In the genomic region with DNA sequence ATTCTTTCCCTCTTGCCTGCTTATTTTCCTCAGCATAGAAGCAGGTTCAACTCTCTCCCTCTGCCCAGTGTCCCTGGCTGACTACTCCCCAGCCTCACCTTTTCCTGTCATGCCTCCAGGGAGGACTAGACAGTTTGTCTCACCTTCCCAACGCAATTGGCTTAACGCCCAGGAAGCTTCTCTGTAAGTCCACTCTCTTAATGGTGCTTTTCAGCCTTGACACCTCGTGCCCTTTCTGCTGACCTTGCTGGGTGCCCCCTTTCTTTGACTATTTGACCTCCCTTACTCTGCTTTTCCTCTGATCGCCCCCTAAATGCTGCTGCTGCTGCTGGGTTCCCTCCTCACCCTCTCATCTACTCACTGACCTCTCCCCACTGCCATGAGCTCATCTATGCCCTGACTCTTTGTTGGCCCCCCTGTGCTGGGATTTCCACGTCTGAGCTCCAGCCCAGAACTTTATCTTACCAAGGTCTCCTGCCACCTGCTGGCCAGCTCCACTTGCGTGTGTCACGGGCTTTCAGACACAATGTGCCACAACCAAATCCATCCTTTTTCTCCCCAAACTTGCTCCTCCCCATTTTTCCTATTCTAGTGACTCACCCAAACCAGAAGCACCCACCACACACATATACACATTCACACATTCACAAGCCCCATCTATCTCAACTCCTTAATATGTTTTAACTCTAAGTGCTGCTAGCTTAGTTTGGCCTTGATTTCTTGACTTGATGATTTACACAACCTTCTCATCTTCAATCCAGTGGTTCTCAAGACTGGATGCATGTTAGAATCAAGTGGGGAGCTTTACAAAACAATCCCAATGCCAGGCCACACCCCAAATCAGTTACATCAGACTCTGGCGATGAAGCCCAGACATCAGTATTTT, we compare ENCODE assay signal across 8 cellular contexts. TPM values are rescaled to one million over a fixed set of nuclear protein-coding genes. Genes with fewer than 3 reads are reported as not detected.
DNase-seq lines count a peak whose midpoint lies in the region; ATAC-seq and TF ChIP-seq lines count a peak whose summit lies in the region.

No MANE protein-coding gene starts in this region.

- CTCF ChIA-PET in BJ (lab: Yijun Ruan, JAX): interaction anchor here (0.6 to 4.3 kb wide), 17 partner anchors 10 to 503 kb away, joined by 3 to 61 read pairs (median 5); partner anchors contain the start of genes CCNDBP1 and TGM5

- POLR2A ChIA-PET in BJ (lab: Charles Lee): no interaction called here

- no peak overlapping the region for H3K4me3 Mint-ChIP-seq in activated naive CD8-positive, alpha-beta T cell treated with anti-CD3 and anti-CD28 coated beads, Interleukin-2, amount 50 U/mL, for 24 hours

- ATAC-seq in RWPE2 (ENCODE audit: low read depth) (peak; percentile 62), right cardiac atrium (peak; percentile 48 to 68), HG03095 (IDR thresholded peaks at IDR 0.05; ENCODE audit: unreplicated experiment) (no peak)
- ATAC-seq in activated naive CD8-positive, alpha-beta T cell treated with anti-CD3 and anti-CD28 coated beads, Interleukin-2, amount 50 U/mL, for 24 hours: peak; percentile 62

- no peaks in the 10 kb centered on the region for H3K9me3 Mint-ChIP-seq in activated naive CD8-positive, alpha-beta T cell treated with anti-CD3 and anti-CD28 coated beads, Interleukin-2, amount 50 U/mL, for 24 hours

- TF ChIP-seq CTCF in BJ (IDR thresholded peaks at IDR 0.05; ENCODE audit: insufficient read depth, low read depth, low read length) (peak; percentile 77), RWPE2 (IDR thresholded peaks at IDR 0.05; ENCODE audit: poor library complexity, severe bottlenecking) (peak; percentile 88)

- DNase-seq in BJ (ENCODE audit: low read depth) (no peak), HCEC 1CT (peak; percentile 73), RWPE2 (ENCODE audit: low spot score) (no peak), right cardiac atrium (peak in 2 of 3 donors; percentile 52 to 82), retina (no peak)
- DNase-seq in activated naive CD8-positive, alpha-beta T cell treated with anti-CD3 and anti-CD28 coated beads, Interleukin-2, amount 50 U/mL, for 24 hours: peak; percentile 59
- DNase-seq in stimulated activated CD4-positive, alpha-beta T cell treated with anti-CD3 and anti-CD28 coated beads, Interleukin-1b, Interleukin-23, amount 100 ng/mL, for 24 hours (ENCODE audit: low read depth in 4 of 4, low spot score in 1 of 4): peak in 3 of 4 experiments; percentile 9 to 28 (median 10)

- no peak overlapping the region for H3K4me3 ChIP-seq in BJ (ENCODE audit: low read depth, low read length)
- H3K4me3 ChIP-seq in RWPE2 (ENCODE audit: severe bottlenecking): no peak overlapping the region
- no peak overlapping the region for H3K4me3 ChIP-seq in right cardiac atrium (ENCODE audit: low read length)

- H3K27me3 ChIP-seq in BJ (ENCODE audit: control insufficient read depth, insufficient read depth, low read length) (peaks cover 27% of the 10 kb centered on the region), RWPE2 (ENCODE audit: insufficient read depth, poor library complexity, severe bottlenecking) (no peaks in the 10 kb centered on the region), right cardiac atrium (ENCODE audit: control insufficient read depth, insufficient read depth) (no peaks in the 10 kb centered on the region)

- no peak overlapping the region for H3K27ac ChIP-seq in RWPE2 (ENCODE audit: poor library complexity, severe bottlenecking)
- no peak overlapping the region for H3K27ac ChIP-seq in right cardiac atrium (ENCODE audit: low read length)

- H3K4me1 Mint-ChIP-seq in activated naive CD8-positive, alpha-beta T cell treated with anti-CD3 and anti-CD28 coated beads, Interleukin-2, amount 50 U/mL, for 24 hours: peaks cover 13% of the 10 kb centered on the region

- no peaks in the 10 kb centered on the region for H3K9me3 ChIP-seq in RWPE2 (ENCODE audit: severe bottlenecking)
- H3K9me3 ChIP-seq in right cardiac atrium (ENCODE audit: control insufficient read depth, low read length): no peaks in the 10 kb centered on the region

- intact Hi-C loops in right cardiac atrium (cut with DNase I): no loop called here

- H3K27ac Mint-ChIP-seq in activated naive CD8-positive, alpha-beta T cell treated with anti-CD3 and anti-CD28 coated beads, Interleukin-2, amount 50 U/mL, for 24 hours: no peak overlapping the region

- H3K36me3 Mint-ChIP-seq in activated naive CD8-positive, alpha-beta T cell treated with anti-CD3 and anti-CD28 coated beads, Interleukin-2, amount 50 U/mL, for 24 hours (ENCODE audit: low read depth): peaks cover 1% of the 10 kb centered on the region

- WGBS in right cardiac atrium: 29% methylated on average over 8 of the region's 8 CpGs

- H3K36me3 ChIP-seq in BJ (ENCODE audit: control insufficient read depth, insufficient read depth, low read length) (no peaks in the 10 kb centered on the region), RWPE2 (ENCODE audit: low read depth) (no peaks in the 10 kb centered on the region)

- peaks cover 3% of the 10 kb centered on the region for H3K4me1 ChIP-seq in RWPE2 (ENCODE audit: insufficient read depth, poor library complexity, severe bottlenecking)
- H3K4me1 ChIP-seq in right cardiac atrium (ENCODE audit: control insufficient read depth, insufficient read depth, low read length): peaks cover 5% of the 10 kb centered on the region

- peaks cover 8% of the 10 kb centered on the region for H3K27me3 Mint-ChIP-seq in activated naive CD8-positive, alpha-beta T cell treated with anti-CD3 and anti-CD28 coated beads, Interleukin-2, amount 50 U/mL, for 24 hours

RNA-seq across cellular contexts. Expression of gene EPB42, which starts 16.6 kb away (rescaled TPM):
- polyA plus RNA-seq in BJ (2011; rRNA removed): not detected in 2 replicates
- polyA minus RNA-seq in BJ (2011; rRNA and poly(A)+ RNA removed): not detected in 2 replicates
- total RNA-seq in right cardiac atrium: not detected
- polyA plus RNA-seq in right cardiac atrium: not detected

RNA-seq across cellular contexts. Expression of gene CCNDBP1, which starts 19.1 kb away (rescaled TPM):
- polyA plus RNA-seq in BJ (2011; rRNA removed): 76.5 and 86.5 TPM in 2 replicates
- polyA minus RNA-seq in BJ (2011; rRNA and poly(A)+ RNA removed): 22.2 and 34.4 TPM in 2 replicates
- total RNA-seq in right cardiac atrium: 10 to 100 TPM; 41.4 to 55.6 (median 53.7) TPM
- 45.7 TPM for polyA plus RNA-seq in right cardiac atrium

Comparison
In these comparisons a context has a peak if more than half of its experiments do, and no peak if none do; other contexts are left out.
1. DNase-seq: peak in HCEC 1CT (single experiment), activated naive CD8-positive, alpha-beta T cell treated with anti-CD3 and anti-CD28 coated beads, Interleukin-2, amount 50 U/mL, for 24 hours (single experiment), right cardiac atrium (2 of 3) and stimulated activated CD4-positive, alpha-beta T cell treated with anti-CD3 and anti-CD28 coated beads, Interleukin-1b, Interleukin-23, amount 100 ng/mL, for 24 hours (3 of 4); none in BJ (single experiment), RWPE2 (single experiment) and retina (single experiment).